ENCODE assay signal across 20 cellular contexts in the genomic region with DNA sequence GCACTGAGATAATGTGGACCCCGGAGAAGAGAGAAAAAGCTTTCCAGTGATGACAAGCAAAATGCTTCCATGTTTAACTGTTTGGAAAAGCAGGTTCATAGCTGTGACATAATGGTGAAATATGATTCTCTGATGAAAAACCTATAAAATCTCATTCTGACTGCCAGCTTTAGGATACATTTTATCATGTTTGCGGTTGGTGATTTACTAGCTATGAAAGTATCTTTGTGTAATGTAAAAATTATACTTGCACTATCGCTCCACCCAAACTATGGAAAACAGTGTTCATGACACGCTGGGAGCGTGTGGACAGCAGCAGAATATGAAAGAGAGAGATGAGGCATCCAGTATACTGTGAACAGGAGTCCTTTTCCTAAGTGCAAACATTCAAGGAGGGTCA.
DNase-seq lines count a peak whose midpoint lies in the region; ATAC-seq and TF ChIP-seq lines count a peak whose summit lies in the region.
"Had no signal": no experiment of that assay in that cellular context is flagged by ENCODE, and none has a peak within 500 bp of the region (broad histone marks: within the 10 kb centered on the region; RNA-seq: fewer than 3 reads in every experiment).

No MANE protein-coding gene starts in this region.

- WGBS in neuronal stem cell (ENCODE audit: extremely low coverage in 2 of 2, insufficient read length in 2 of 2, insufficient replicate concordance in 1 of 2), 2 donors = no CpG with 5 or more reads among the region's 5 CpGs

- no peaks in the 10 kb centered on the region for H3F3A ChIP-seq in PC-3 (ENCODE audit: low read length, unreplicated experiment)

- peak; percentile 42 for DNase-seq in NCI-H2171 treated with DMSO at 0.1 percent for 48 hours (lab: John Stamatoyannopoulos, UW)
- no peak for DNase-seq in NCI-H2171 (lab: John Stamatoyannopoulos, UW)
- DNase-seq in PC-3 = peak; percentile 56
- DNase-seq in neuronal stem cell (ENCODE audit: low spot score) = no peak
- no peak for DNase-seq in activated T-helper 1 cell treated with anti-CD3 and anti-CD28 coated beads, Interleukin-12 subunit alpha, Interleukin-12 subunit beta, Interleukin-2, Interleukin-4 antibody, amounts not matched to agents 30 ng/mL and 10 ng/mL and 1 ng/mL, durations not matched to agents 14 hours and 24 hours and 36 hours (ENCODE audit: low spot score)
- DNase-seq: 8988T; ACHN; AML-193; BE2C; Calu3; CD4-positive, alpha-beta memory T cell; COR-L47; DMS53; GF-D8; H9 had no signal

- no peak overlapping the region for H2BK5ac ChIP-seq in neuronal stem cell (ENCODE audit: low read length)

- intact Hi-C loops in PC-3 (cut with micrococcal nuclease) = no loop called here
- intact Hi-C loops in activated T-helper 1 cell treated with anti-CD3 and anti-CD28 coated beads, Interleukin-12 subunit alpha, Interleukin-12 subunit beta, Interleukin-2, Interleukin-4 antibody, amounts not matched to agents 30 ng/mL and 10 ng/mL and 1 ng/mL, durations not matched to agents 14 hours and 24 hours and 36 hours (cut with micrococcal nuclease) = no loop called here

- no peak overlapping the region for H3K4ac ChIP-seq in neuronal stem cell (ENCODE audit: low read length)

- H4K91ac ChIP-seq in neuronal stem cell (ENCODE audit: low read depth, low read length, poor library complexity) = no peak overlapping the region

- H2AK5ac ChIP-seq in neuronal stem cell (ENCODE audit: low read depth, low read length) = no peak overlapping the region

- POLR2A ChIA-PET in PC-3 (lab: Charles Lee; ENCODE audit: unreplicated experiment) = no interaction called here

- H3K23ac ChIP-seq in neuronal stem cell (ENCODE audit: low read depth, low read length, poor library complexity) = no peak overlapping the region

- no peak overlapping the region for H2BK15ac ChIP-seq in neuronal stem cell (ENCODE audit: low read length)

- no peak overlapping the region for H2BK12ac ChIP-seq in neuronal stem cell (ENCODE audit: low read length)

- H3K4me3 Mint-ChIP-seq in activated T-helper 1 cell treated with anti-CD3 and anti-CD28 coated beads, Interleukin-12 subunit alpha, Interleukin-12 subunit beta, Interleukin-2, Interleukin-4 antibody, amounts not matched to agents 30 ng/mL and 10 ng/mL and 1 ng/mL, durations not matched to agents 14 hours and 24 hours and 36 hours = no peak overlapping the region
- H3K4me3 Mint-ChIP-seq: CD4-positive, alpha-beta memory T cell; GM23338; H9 had no signal

- H2AFZ ChIP-seq in PC-3 (ENCODE audit: low read length) (no peak overlapping the region), neuronal stem cell (ENCODE audit: low read length) (no peak overlapping the region)
- H2AFZ ChIP-seq: GM23338 had no signal

- H3K9me2 ChIP-seq in PC-3 (replicated peaks; ENCODE audit: low read length) = no peaks in the 10 kb centered on the region

- H3K36me3 ChIP-seq in PC-3 (ENCODE audit: low read depth, low read length) (no peaks in the 10 kb centered on the region), neuronal stem cell (replicated peaks in 1 of 2; ENCODE audit: control insufficient read depth in 2 of 2, insufficient read depth in 2 of 2, low read length in 2 of 2) (no peaks in the 10 kb centered on the region)
- H3K36me3 ChIP-seq: BE2C; BLaER1 treated with 17β-estradiol and CSF1 and Interleukin-3, amounts not matched to agents 10 nM and 100 nM had no signal

- no peaks in the 10 kb centered on the region for H3K4me1 Mint-ChIP-seq in activated T-helper 1 cell treated with anti-CD3 and anti-CD28 coated beads, Interleukin-12 subunit alpha, Interleukin-12 subunit beta, Interleukin-2, Interleukin-4 antibody, amounts not matched to agents 30 ng/mL and 10 ng/mL and 1 ng/mL, durations not matched to agents 14 hours and 24 hours and 36 hours (ENCODE audit: low read depth)
- H3K4me1 Mint-ChIP-seq: CD4-positive, alpha-beta memory T cell; GM23338; H9 had no signal

- no peaks in the 10 kb centered on the region for H3K79me1 ChIP-seq in neuronal stem cell (ENCODE audit: low read depth, low read length)

- ATAC-seq in PC-3 (peak; percentile 72), HG03442 (IDR thresholded peaks at IDR 0.05; ENCODE audit: unreplicated experiment) (no peak)
- ATAC-seq: A549, GM23338, HCT116 had no signal

- H3K9me3 Mint-ChIP-seq in activated T-helper 1 cell treated with anti-CD3 and anti-CD28 coated beads, Interleukin-12 subunit alpha, Interleukin-12 subunit beta, Interleukin-2, Interleukin-4 antibody, amounts not matched to agents 30 ng/mL and 10 ng/mL and 1 ng/mL, durations not matched to agents 14 hours and 24 hours and 36 hours = peaks cover 11% of the 10 kb centered on the region

- H3K4me2 ChIP-seq in PC-3 (ENCODE audit: low read length) (no peak overlapping the region), neuronal stem cell (ENCODE audit: insufficient read depth, low read length, poor library complexity, severe bottlenecking) (no peak overlapping the region)
- H3K4me2 ChIP-seq: A549; BLaER1 treated with 17β-estradiol and CSF1 and Interleukin-3, amounts not matched to agents 10 nM and 100 nM; GM23338 had no signal

- TF ChIP-seq CTCF in PC-3 (conservative IDR thresholded peaks at IDR 0.05; ENCODE audit: low read depth, low read length) = no peak

- H3K9me3 ChIP-seq in PC-3 (ENCODE audit: low read length) (no peaks in the 10 kb centered on the region), neuronal stem cell (replicated peaks in 1 of 2; ENCODE audit: control insufficient read depth in 2 of 2, insufficient read depth in 1 of 2, low read depth in 1 of 2, low read length in 2 of 2) (no peaks in the 10 kb centered on the region)
- H3K9me3 ChIP-seq: BE2C had no signal

- H3K27ac ChIP-seq in PC-3 (ENCODE audit: low read length) = no peak overlapping the region
- H3K27ac ChIP-seq in neuronal stem cell (replicated peaks; ENCODE audit: low read length) = no peak overlapping the region
- H3K27ac ChIP-seq: A549; BLaER1 treated with 17β-estradiol and CSF1 and Interleukin-3, amounts not matched to agents 10 nM and 100 nM had no signal

- no peak overlapping the region for H3K27ac Mint-ChIP-seq in activated T-helper 1 cell treated with anti-CD3 and anti-CD28 coated beads, Interleukin-12 subunit alpha, Interleukin-12 subunit beta, Interleukin-2, Interleukin-4 antibody, amounts not matched to agents 30 ng/mL and 10 ng/mL and 1 ng/mL, durations not matched to agents 14 hours and 24 hours and 36 hours
- H3K27ac Mint-ChIP-seq: CD4-positive, alpha-beta memory T cell; GM23338; H9 had no signal

- H3K9ac ChIP-seq in PC-3 (ENCODE audit: low read length) (no peak overlapping the region), neuronal stem cell (ENCODE audit: low read depth, low read length, poor library complexity) (no peak overlapping the region)
- H3K9ac ChIP-seq: BLaER1 treated with 17β-estradiol and CSF1 and Interleukin-3, amounts not matched to agents 10 nM and 100 nM had no signal

- H3K4me1 ChIP-seq in PC-3 (ENCODE audit: insufficient read depth, low read length) = peaks cover 7% of the 10 kb centered on the region; the same call in 1 of the 2 replicates
- no peaks in the 10 kb centered on the region for H3K4me1 ChIP-seq in neuronal stem cell (ENCODE audit: control insufficient read depth in 2 of 2, insufficient read depth in 1 of 2, low read depth in 1 of 2, low read length in 2 of 2)
- H3K4me1 ChIP-seq: A549, BE2C had no signal

- CTCF ChIA-PET in PC-3 (lab: Charles Lee) = no interaction called here

- no TSS peak for BruUV-seq in PC-3 (replicated peaks; lab: Mats Ljungman, UMichigan)

- H3K79me2 ChIP-seq in PC-3 (ENCODE audit: low read length) = no peaks in the 10 kb centered on the region

- no peaks in the 10 kb centered on the region for H4K20me1 ChIP-seq in PC-3 (ENCODE audit: low read length)

- peak overlapping the region; percentile 46 for H3K18ac ChIP-seq in neuronal stem cell (ENCODE audit: low read length)

- no peaks in the 10 kb centered on the region for H3K36me3 Mint-ChIP-seq in activated T-helper 1 cell treated with anti-CD3 and anti-CD28 coated beads, Interleukin-12 subunit alpha, Interleukin-12 subunit beta, Interleukin-2, Interleukin-4 antibody, amounts not matched to agents 30 ng/mL and 10 ng/mL and 1 ng/mL, durations not matched to agents 14 hours and 24 hours and 36 hours (ENCODE audit: low read depth)
- H3K36me3 Mint-ChIP-seq: CD4-positive, alpha-beta memory T cell had no signal

- no peak overlapping the region for H3K14ac ChIP-seq in neuronal stem cell (ENCODE audit: low read length)

- H2BK120ac ChIP-seq in neuronal stem cell (ENCODE audit: low read depth, low read length) = no peak overlapping the region

- no peak overlapping the region for H4K8ac ChIP-seq in neuronal stem cell (ENCODE audit: low read depth, low read length)

- H3K27me3 ChIP-seq in PC-3 (ENCODE audit: low read length) (no peaks in the 10 kb centered on the region), neuronal stem cell (ENCODE audit: control insufficient read depth in 3 of 3, insufficient read depth in 3 of 3, low read depth in 1 of 3, low read length in 3 of 3) (no peaks in the 10 kb centered on the region)
- H3K27me3 ChIP-seq: BE2C; BLaER1 treated with 17β-estradiol and CSF1 and Interleukin-3, amounts not matched to agents 10 nM and 100 nM had no signal

- no peak overlapping the region for H3K4me3 ChIP-seq in PC-3 (ENCODE audit: low read length)
- peak overlapping the region in 1 of 2 donors; percentile 12 for H3K4me3 ChIP-seq in neuronal stem cell (ENCODE audit: low read length in 2 of 2)
- H3K4me3 ChIP-seq: A549; BLaER1 treated with 17β-estradiol and CSF1 and Interleukin-3, amounts not matched to agents 10 nM and 100 nM; GM23338 had no signal

- H3K27me3 Mint-ChIP-seq in activated T-helper 1 cell treated with anti-CD3 and anti-CD28 coated beads, Interleukin-12 subunit alpha, Interleukin-12 subunit beta, Interleukin-2, Interleukin-4 antibody, amounts not matched to agents 30 ng/mL and 10 ng/mL and 1 ng/mL, durations not matched to agents 14 hours and 24 hours and 36 hours (ENCODE audit: insufficient read depth) = no peaks in the 10 kb centered on the region
- H3K27me3 Mint-ChIP-seq: CD4-positive, alpha-beta memory T cell had no signal

Comparison
In these comparisons a context has a peak if more than half of its experiments do, and no peak if none do; other contexts are left out.
1. DNase-seq: peak in NCI-H2171 treated with DMSO at 0.1 percent for 48 hours (single experiment) and PC-3 (single experiment); none in NCI-H2171 (single experiment), neuronal stem cell (single experiment) and activated T-helper 1 cell treated with anti-CD3 and anti-CD28 coated beads, Interleukin-12 subunit alpha, Interleukin-12 subunit beta, Interleukin-2, Interleukin-4 antibody, amounts not matched to agents 30 ng/mL and 10 ng/mL and 1 ng/mL, durations not matched to agents 14 hours and 24 hours and 36 hours (single experiment).